ENCODE assay signal across 9 cellular contexts in the genomic region with DNA sequence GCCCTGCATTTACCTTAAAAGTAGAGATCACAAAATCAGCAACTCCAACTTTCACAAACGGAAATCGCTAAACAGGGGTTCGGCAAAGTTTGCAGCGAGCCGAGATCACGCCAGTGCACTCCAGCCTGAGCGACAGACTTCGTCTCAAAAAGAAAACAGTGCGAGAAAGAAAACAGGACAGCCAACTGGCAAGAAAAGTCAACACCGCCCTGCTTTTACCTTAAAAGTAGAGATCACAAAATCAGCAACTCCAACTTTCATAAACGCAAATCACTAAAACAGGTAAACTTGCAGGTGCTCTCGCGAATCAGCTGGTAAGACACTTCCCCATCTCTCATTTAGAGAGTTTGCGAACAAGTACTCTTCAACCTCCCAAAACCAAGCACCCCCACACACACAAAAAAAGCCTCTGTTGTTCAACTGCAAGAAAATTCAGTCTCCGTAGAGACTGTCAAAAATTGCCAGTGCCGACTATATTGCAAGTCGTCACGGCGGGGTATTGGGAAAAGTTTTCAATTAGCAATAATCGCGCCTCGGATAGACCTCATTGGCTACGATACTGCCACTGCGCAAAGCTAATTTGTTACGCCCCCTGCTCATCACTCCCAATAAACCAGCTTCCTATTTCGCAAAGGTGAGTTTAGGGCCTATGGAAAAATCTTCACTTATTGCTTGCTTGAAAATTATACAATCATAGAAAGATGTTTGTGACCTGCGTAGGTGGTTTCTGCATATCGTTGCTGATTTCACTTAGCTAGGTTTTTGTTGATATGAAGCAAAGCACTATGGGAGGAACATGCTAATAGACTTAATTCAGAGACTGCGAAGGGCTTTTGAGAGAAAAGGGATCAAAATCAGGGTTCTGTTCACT. TPM values are rescaled to one million over a fixed set of nuclear protein-coding genes. Genes with fewer than 3 reads are reported as not detected.
DNase-seq lines count a peak whose midpoint lies in the region; ATAC-seq, FAIRE-seq and TF ChIP-seq lines count a peak whose summit lies in the region.
"Had no signal": no experiment of that assay in that cellular context is flagged by ENCODE, and none has a peak within 500 bp of the region (broad histone marks: within the 10 kb centered on the region; RNA-seq: fewer than 3 reads in every experiment).

A gene (minus strand): TSS at position 577 of the 871 bp plus-strand sequence.

- no peaks in the 10 kb centered on the region for H3K9me3 Mint-ChIP-seq in CD4-positive, alpha-beta T cell
- H3K9me3 Mint-ChIP-seq in mesothelial cell of epicardium, result no peaks in the 10 kb centered on the region
- H3K9me3 Mint-ChIP-seq: stimulated activated naive CD8-positive, alpha-beta T cell treated with anti-CD3 and anti-CD28 coated beads, Interleukin-15, Interleukin-2, amounts not matched to agents 100 ng/mL and 50 ng/mL, for 24 hours had no signal

- H3K9ac ChIP-seq in NT2/D1 (ENCODE audit: insufficient read length, low read depth), result peak within 1 kb of the TSS; percentile 79
- peak within 1 kb of the TSS; percentile 100 for H3K9ac ChIP-seq in endothelial cell of umbilical vein (replicated peaks; ENCODE audit: extremely low read depth, insufficient read depth, low read length)

- H3K4me3 Mint-ChIP-seq in CD4-positive, alpha-beta T cell, result no peak within 1 kb of the TSS
- H3K4me3 Mint-ChIP-seq in mesothelial cell of epicardium, result no peak within 1 kb of the TSS
- H3K4me3 Mint-ChIP-seq: stimulated activated naive CD8-positive, alpha-beta T cell treated with anti-CD3 and anti-CD28 coated beads, Interleukin-15, Interleukin-2, amounts not matched to agents 100 ng/mL and 50 ng/mL, for 24 hours had no signal

- no peaks in the 10 kb centered on the region for H3K9me3 ChIP-seq in CD4-positive, alpha-beta T cell (ENCODE audit: control insufficient read depth, low read length)
- H3K9me3 ChIP-seq in NT2/D1 (ENCODE audit: insufficient read depth, low read length), result no peaks in the 10 kb centered on the region
- no peaks in the 10 kb centered on the region for H3K9me3 ChIP-seq in endothelial cell of umbilical vein (replicated peaks; ENCODE audit: control insufficient read depth, insufficient read depth, low read length)

- peak; percentile 100 for TF ChIP-seq POLR2A in endothelial cell of umbilical vein (IDR thresholded peaks at IDR 0.05; ENCODE audit: low read depth, low read length)

- no peaks in the 10 kb centered on the region for H4K20me1 ChIP-seq in endothelial cell of umbilical vein (replicated peaks; ENCODE audit: control insufficient read depth, extremely low read depth, insufficient read depth, low read length)

- peak; percentile 85 for FAIRE-seq in endothelial cell of umbilical vein (lab: Jason Lieb, UNC)

- BruUV-seq in endothelial cell of umbilical vein (replicated peaks; lab: Mats Ljungman, UMichigan), result TSS peak; percentile 53

- H3K4me1 ChIP-seq in NT2/D1 (ENCODE audit: insufficient read depth, insufficient read length) (no peaks in the 10 kb centered on the region), endothelial cell of umbilical vein (ENCODE audit: control insufficient read depth, extremely low read depth, insufficient read depth, low read length) (peaks cover 9% of the 10 kb centered on the region)

- H3K36me3 ChIP-seq in NT2/D1 (ENCODE audit: insufficient read depth, insufficient read length, low read length) (no peaks in the 10 kb centered on the region), endothelial cell of umbilical vein (ENCODE audit: control insufficient read depth in 2 of 2, extremely low read depth in 1 of 2, insufficient read depth in 2 of 2, low read length in 2 of 2) (no peaks in the 10 kb centered on the region)

- H3K9me1 ChIP-seq in endothelial cell of umbilical vein (replicated peaks; ENCODE audit: control insufficient read depth, extremely low read depth, insufficient read depth, low read length), result no peaks in the 10 kb centered on the region

- H3K36me3 Mint-ChIP-seq in CD4-positive, alpha-beta T cell (ENCODE audit: low read depth), result no peaks in the 10 kb centered on the region
- H3K36me3 Mint-ChIP-seq in mesothelial cell of epicardium, result no peaks in the 10 kb centered on the region

- H3K79me2 ChIP-seq in endothelial cell of umbilical vein (ENCODE audit: control insufficient read depth, insufficient read depth, low read length), result no peaks in the 10 kb centered on the region

- H3K4me3 ChIP-seq in NT2/D1 (ENCODE audit: insufficient read length, low read depth) (peak within 1 kb of the TSS; percentile 37), endothelial cell of umbilical vein (replicated peaks in 1 of 3; ENCODE audit: insufficient read depth in 1 of 3, low read depth in 1 of 3, low read length in 3 of 3) (peak within 1 kb of the TSS; percentile 22 to 64 (median 45))

- H3K27ac Mint-ChIP-seq in CD4-positive, alpha-beta T cell, result no peak within 1 kb of the TSS
- H3K27ac Mint-ChIP-seq in mesothelial cell of epicardium, result no peak within 1 kb of the TSS
- H3K27ac Mint-ChIP-seq: stimulated activated naive CD8-positive, alpha-beta T cell treated with anti-CD3 and anti-CD28 coated beads, Interleukin-15, Interleukin-2, amounts not matched to agents 100 ng/mL and 50 ng/mL, for 24 hours had no signal

- CTCF ChIA-PET in CD4-positive, alpha-beta T cell (lab: Charles Lee), result interaction anchor here (1.2 to 3.5 kb wide), 4 partner anchors 9 to 92 kb away, joined by 6 to 51 read pairs (median 13); a partner anchor contains a TSS
- CTCF ChIA-PET in endothelial cell of umbilical vein (lab: Charles Lee), result interaction anchor here (0.9 to 4.9 kb wide), 7 partner anchors 9 to 66 kb away, joined by 3 to 99 read pairs (median 21); a partner anchor contains a TSS

- intact Hi-C loops in CD4-positive, alpha-beta T cell (cut with DNase I, micrococcal nuclease), result loop anchor here in 1 of 2 experiments (1.0 to 5.0 kb wide), 3 partner anchors 9 to 281 kb away; a partner anchor contains a TSS
- intact Hi-C loops in endothelial cell of umbilical vein (cut with micrococcal nuclease), result loop anchor here (1.0 kb wide), 2 partner anchors 9 to 24 kb away; a partner anchor contains a TSS

- peak within 1 kb of the TSS; percentile 99 for H3K27ac ChIP-seq in CD4-positive, alpha-beta T cell (ENCODE audit: low read depth, low read length)
- H3K27ac ChIP-seq in endothelial cell of umbilical vein (ENCODE audit: insufficient read depth, low read depth, low read length), result peak within 1 kb of the TSS; percentile 100

- no peak for TF ChIP-seq CTCF in CD4-positive, alpha-beta T cell (IDR thresholded peaks at IDR 0.05)
- no peak for TF ChIP-seq CTCF in endothelial cell of umbilical vein (IDR thresholded peaks at IDR 0.05; ENCODE audit: extremely low read depth in 1 of 2, insufficient read depth in 1 of 2, low read depth in 1 of 2, low read length in 2 of 2)
- TF ChIP-seq CTCF in mesothelial cell of epicardium (IDR thresholded peaks at IDR 0.05; ENCODE audit: unreplicated experiment), result no peak

- H2AFZ ChIP-seq in endothelial cell of umbilical vein (ENCODE audit: low read depth, low read length), result peak within 1 kb of the TSS; percentile 78

- POLR2A ChIA-PET in CD4-positive, alpha-beta T cell (lab: Charles Lee), result interaction anchor here (0.6 to 4.9 kb wide), 42 partner anchors 9 to 1776 kb away, joined by 3 to 271 read pairs (median 6); a partner anchor contains a TSS
- POLR2A ChIA-PET in endothelial cell of umbilical vein (lab: Charles Lee), result interaction anchor here (0.5 to 4.9 kb wide), 19 partner anchors 10 to 125 kb away, joined by 3 to 211 read pairs (median 19); a partner anchor contains a TSS

- peaks cover 5% of the 10 kb centered on the region for H3K4me1 Mint-ChIP-seq in CD4-positive, alpha-beta T cell (ENCODE audit: low read depth)
- H3K4me1 Mint-ChIP-seq in mesothelial cell of epicardium, result peaks cover 5% of the 10 kb centered on the region

- no peaks in the 10 kb centered on the region for H3K27me3 Mint-ChIP-seq in CD4-positive, alpha-beta T cell
- H3K27me3 Mint-ChIP-seq in mesothelial cell of epicardium (ENCODE audit: low read depth), result no peaks in the 10 kb centered on the region
- H3K27me3 Mint-ChIP-seq: stimulated activated naive CD8-positive, alpha-beta T cell treated with anti-CD3 and anti-CD28 coated beads, Interleukin-15, Interleukin-2, amounts not matched to agents 100 ng/mL and 50 ng/mL, for 24 hours had no signal

- DNase-seq in CD4-positive, alpha-beta T cell, result peak; percentile 49 to 76 (median 60)
- DNase-seq in HT1080 (ENCODE audit: low read depth), result peak; percentile 99
- DNase-seq in NT2/D1 (ENCODE audit: low read depth, low spot score), result peak; percentile 92
- peak; percentile 52 to 71 (median 58) for DNase-seq in activated CD8-positive, alpha-beta memory T cell treated with anti-CD3 and anti-CD28 coated beads for 48 hours (ENCODE audit: low read depth in 2 of 3, low spot score in 2 of 3)
- DNase-seq in endothelial cell of umbilical vein (ENCODE audit: low read depth, low spot score), result peak; percentile 89
- peak in 1 of 2 experiments; percentile 72 for DNase-seq in mesothelial cell of epicardium (ENCODE audit: low spot score in 2 of 2, unreplicated experiment in 2 of 2)
- DNase-seq in stimulated activated CD8-positive, alpha-beta memory T cell treated with anti-CD3 and anti-CD28 coated beads, Interleukin-15, amount 100 ng/mL, for 4 hours (ENCODE audit: low read depth in 2 of 2), result peak; percentile 45 to 72

- peak within 1 kb of the TSS; percentile 81 for H3K4me2 ChIP-seq in endothelial cell of umbilical vein (ENCODE audit: insufficient read depth, low read length)

- H3K27me3 ChIP-seq in CD4-positive, alpha-beta T cell (ENCODE audit: control insufficient read depth, insufficient read depth, low read length), result no peaks in the 10 kb centered on the region
- H3K27me3 ChIP-seq in NT2/D1 (ENCODE audit: insufficient read depth, insufficient read length) (no peaks in the 10 kb centered on the region), endothelial cell of umbilical vein (ENCODE audit: control insufficient read depth in 2 of 2, insufficient read depth in 2 of 2, low read length in 2 of 2) (no peaks in the 10 kb centered on the region)

- peak; percentile 51 for ATAC-seq in CD4-positive, alpha-beta T cell (ENCODE audit: poor library complexity)
- ATAC-seq in GM19463 (IDR thresholded peaks at IDR 0.05; ENCODE audit: unreplicated experiment), result peak; percentile 55

- dilution Hi-C loops in endothelial cell of umbilical vein (cut with MboI; ENCODE audit: extremely low pct_ligation_motif_present, low sequenced_read_pairs), result no loop called here

RNA-seq across cellular contexts. Expression of the gene that starts here (rescaled TPM):
- 1,000 to 10,000 TPM in 1 of 2 experiments, 100 to 1,000 TPM in 1; 913 to 1,035 TPM for total RNA-seq in CD4-positive, alpha-beta T cell
- not detected in 2 replicates for total RNA-seq in HT1080 (2014; rRNA removed; shearing (Covaris generic))
- not detected in 2 replicates for polyA plus RNA-seq in HT1080 (2015; cell fraction: cytosol; rRNA removed)
- not detected in 2 replicates for polyA plus RNA-seq in HT1080 (2015; cell fraction: nucleus; rRNA removed)
- total RNA-seq in endothelial cell of umbilical vein (2,141 and 7,155 TPM in 2 replicates), mesothelial cell of epicardium (5,196 to 5,477 TPM (median 5,368 TPM) in 3 replicates)
- under 0.01 TPM in 2 replicates for polyA plus RNA-seq in endothelial cell of umbilical vein
- under 0.01 TPM in 1 of 2 replicates, not detected in the other for polyA plus RNA-seq in endothelial cell of umbilical vein (2011; cell fraction: cytosol; rRNA removed)
- under 0.01 TPM in 2 replicates for polyA plus RNA-seq in endothelial cell of umbilical vein (2011; cell fraction: nucleus; rRNA removed)
- polyA plus RNA-seq in endothelial cell of umbilical vein (2012), result 82.7 and 366 TPM in 2 replicates
- under 0.01 TPM in 2 replicates for polyA minus RNA-seq in endothelial cell of umbilical vein
- polyA minus RNA-seq in endothelial cell of umbilical vein (2011; cell fraction: cytosol; rRNA and poly(A)+ RNA removed), result 35,848 TPM
- polyA minus RNA-seq in endothelial cell of umbilical vein (2011; cell fraction: nucleus; rRNA and poly(A)+ RNA removed), result under 0.01 TPM in 2 replicates

Comparison
In these comparisons a context has a peak if more than half of its experiments do, and no peak if none do; other contexts are left out.
1. RNA of the gene that starts here (total RNA-seq): 5,196 to 5,477 TPM in mesothelial cell of epicardium, 2,141 to 7,155 TPM in endothelial cell of umbilical vein and 913 to 1,035 TPM in CD4-positive, alpha-beta T cell; not detected in HT1080; every median in the first group is over 100 times any median in the second.
2. Peak in DNase-seq in HT1080; RNA of the gene not detected or under 1 TPM.